9 cellular contexts compared by ENCODE assay signal in genomic region chr22:29308148-29308790, GRCh38. TPM values are rescaled to one million over a fixed set of nuclear protein-coding genes. Genes with fewer than 3 reads are reported as not detected.
A peak's percentile ranks its signal among the peaks of the same experiment; 100 is the strongest.
DNase-seq lines count a peak whose midpoint lies in the region; ATAC-seq and TF ChIP-seq lines count a peak whose summit lies in the region.
"Had no signal": no experiment of that assay in that cellular context is flagged by ENCODE, and none has a peak within 500 bp of the region (broad histone marks: within the 10 kb centered on the region; RNA-seq: fewer than 3 reads in every experiment).

No MANE protein-coding gene starts in this region.

- H4K20me1 ChIP-seq in GM23248 (ENCODE audit: insufficient read depth) = no peaks in the 10 kb centered on the region

- intact Hi-C loops in activated T-helper 1 cell treated with anti-CD3 and anti-CD28 coated beads, Interleukin-12 subunit alpha, Interleukin-12 subunit beta, Interleukin-2, Interleukin-4 antibody, amounts not matched to agents 30 ng/mL and 10 ng/mL and 1 ng/mL, durations not matched to agents 14 hours and 24 hours and 36 hours (cut with micrococcal nuclease) = loop anchor here (5.0 kb wide), 1 partner anchor 79 kb away; the partner anchor contains the start of gene AP1B1
- intact Hi-C loops in left ventricle myocardium superior (cut with micrococcal nuclease) = no loop called here
- intact Hi-C loops in spleen (cut with DNase I; ENCODE audit: low total_unique reads) = no loop called here

- H3K4me1 Mint-ChIP-seq in activated T-helper 1 cell treated with anti-CD3 and anti-CD28 coated beads, Interleukin-12 subunit alpha, Interleukin-12 subunit beta, Interleukin-2, Interleukin-4 antibody, amounts not matched to agents 30 ng/mL and 10 ng/mL and 1 ng/mL, durations not matched to agents 14 hours and 24 hours and 36 hours (ENCODE audit: low read depth) = no peaks in the 10 kb centered on the region

- in situ Hi-C loops in GM23248 (cut with MboI) = no loop called here

- H3K4me1 ChIP-seq in GM23248 (ENCODE audit: insufficient read depth) = peaks cover 21% of the 10 kb centered on the region
- peaks cover 26 to 89% (median 65%) of the 10 kb centered on the region in 6 donors for H3K4me1 ChIP-seq in spleen

- WGBS in GM23248 (ENCODE audit: low coverage in 1 of 2, low lambda C conversion rate in 2 of 2, missing lambda C conversion rate in 2 of 2), 2 experiments = 72 to 73% methylated on average over 44 to 45 of the region's 50 CpGs
- WGBS in spleen, 5 donors = 59 to 87% (median 80%) methylated on average over 4 to 50 of the region's 50 CpGs

- no peaks in the 10 kb centered on the region for H3K36me3 Mint-ChIP-seq in activated T-helper 1 cell treated with anti-CD3 and anti-CD28 coated beads, Interleukin-12 subunit alpha, Interleukin-12 subunit beta, Interleukin-2, Interleukin-4 antibody, amounts not matched to agents 30 ng/mL and 10 ng/mL and 1 ng/mL, durations not matched to agents 14 hours and 24 hours and 36 hours (ENCODE audit: low read depth)

- peak overlapping the region; percentile 30 for H3K4me3 Mint-ChIP-seq in activated T-helper 1 cell treated with anti-CD3 and anti-CD28 coated beads, Interleukin-12 subunit alpha, Interleukin-12 subunit beta, Interleukin-2, Interleukin-4 antibody, amounts not matched to agents 30 ng/mL and 10 ng/mL and 1 ng/mL, durations not matched to agents 14 hours and 24 hours and 36 hours

- H3K4me2 ChIP-seq in GM23248 (ENCODE audit: unreplicated experiment) = peak overlapping the region; percentile 96

- no peak for ATAC-seq in left ventricle myocardium superior
- no peak for ATAC-seq in HG02973 (IDR thresholded peaks at IDR 0.05; ENCODE audit: unreplicated experiment)
- ATAC-seq: left lobe of liver had no signal

- H3K9me3 Mint-ChIP-seq in activated T-helper 1 cell treated with anti-CD3 and anti-CD28 coated beads, Interleukin-12 subunit alpha, Interleukin-12 subunit beta, Interleukin-2, Interleukin-4 antibody, amounts not matched to agents 30 ng/mL and 10 ng/mL and 1 ng/mL, durations not matched to agents 14 hours and 24 hours and 36 hours = no peaks in the 10 kb centered on the region

- no peak overlapping the region for H2AFZ ChIP-seq in GM23248

- no peak overlapping the region for H3K27ac Mint-ChIP-seq in activated T-helper 1 cell treated with anti-CD3 and anti-CD28 coated beads, Interleukin-12 subunit alpha, Interleukin-12 subunit beta, Interleukin-2, Interleukin-4 antibody, amounts not matched to agents 30 ng/mL and 10 ng/mL and 1 ng/mL, durations not matched to agents 14 hours and 24 hours and 36 hours

- peaks cover 24% of the 10 kb centered on the region for H3K79me2 ChIP-seq in GM23248 (ENCODE audit: insufficient read depth)

- peaks cover under 1% of the 10 kb centered on the region; the same call in 1 of the 2 replicates for H3K27me3 ChIP-seq in GM23248 (replicated peaks; ENCODE audit: insufficient read depth)
- H3K27me3 ChIP-seq in spleen (replicated peaks in 1 of 7) = peaks cover 0 to 67% (median 26%) of the 10 kb centered on the region in 7 donors

- H3K27ac ChIP-seq in GM23248 (peak overlapping the region; percentile 53; the same call in 1 of the 2 replicates), spleen (peak overlapping the region in 6 of 8 donors; percentile 5 to 89 (median 82))

- H3K9me3 ChIP-seq in GM23248 (ENCODE audit: low read depth) = no peaks in the 10 kb centered on the region
- H3K9me3 ChIP-seq in spleen = no peaks in the 10 kb centered on the region

- no peak for DNase-seq in GM23248
- no peak for DNase-seq in activated T-helper 1 cell treated with anti-CD3 and anti-CD28 coated beads, Interleukin-12 subunit alpha, Interleukin-12 subunit beta, Interleukin-2, Interleukin-4 antibody, amounts not matched to agents 30 ng/mL and 10 ng/mL and 1 ng/mL, durations not matched to agents 14 hours and 24 hours and 36 hours (ENCODE audit: low spot score)
- DNase-seq in left ventricle myocardium superior = peak; percentile 63
- DNase-seq in spleen = no peak
- no peak for DNase-seq in stimulated activated naive CD4-positive, alpha-beta T cell (lab: John Stamatoyannopoulos, UW)
- no peak for DNase-seq in NCI-H82 treated with DMSO at 0.1 percent for 48 hours (lab: John Stamatoyannopoulos, UW; ENCODE audit: unreplicated experiment)
- DNase-seq in NCI-H446 (lab: John Stamatoyannopoulos, UW) = no peak

- TF ChIP-seq CTCF in spleen (IDR thresholded peaks at IDR 0.05 in 8 of 11, conservative IDR thresholded peaks at IDR 0.05 in 3 of 11) = no peak

- H3K27me3 Mint-ChIP-seq in activated T-helper 1 cell treated with anti-CD3 and anti-CD28 coated beads, Interleukin-12 subunit alpha, Interleukin-12 subunit beta, Interleukin-2, Interleukin-4 antibody, amounts not matched to agents 30 ng/mL and 10 ng/mL and 1 ng/mL, durations not matched to agents 14 hours and 24 hours and 36 hours (ENCODE audit: insufficient read depth) = peaks cover 17% of the 10 kb centered on the region

- no peaks in the 10 kb centered on the region for H3K36me3 ChIP-seq in GM23248 (ENCODE audit: low read depth)
- peaks cover 0 to 10% (median 0%) of the 10 kb centered on the region in 6 donors for H3K36me3 ChIP-seq in spleen

- H3F3A ChIP-seq in GM23248 (ENCODE audit: insufficient read depth) = no peaks in the 10 kb centered on the region

- H3K9me2 ChIP-seq in GM23248 (ENCODE audit: insufficient read depth) = no peaks in the 10 kb centered on the region

- peak overlapping the region; percentile 87 for H3K4me3 ChIP-seq in GM23248
- peak overlapping the region in 6 of 8 donors; percentile 6 to 89 (median 72) for H3K4me3 ChIP-seq in spleen

- TF ChIP-seq POLR2A in spleen (IDR thresholded peaks at IDR 0.05) = no peak

- H3K9ac ChIP-seq in GM23248 = peak overlapping the region; percentile 84; the same call in 1 of the 2 replicates

RNA-seq across cellular contexts. Expression of gene GAS2L1, which starts 1.8 kb away (rescaled TPM):
- 23.7 and 26.3 TPM in 2 replicates for total RNA-seq in GM23248 (2014; rRNA removed; shearing (Covaris generic))
- polyA plus RNA-seq in GM23248 (2016; fragmentation: Nextera tagmentation; extraction: Ambion mirVana) (21.2 and 22.7 TPM in 2 replicates), spleen (10 to 100 TPM in 1 of 3 donors, 1 to 10 TPM in 2; 7.0 to 21.7 (median 8.5) TPM)
- 2.6 and 3.2 TPM in 2 replicates for total RNA-seq in activated T-helper 1 cell treated with anti-CD3 and anti-CD28 coated beads, Interleukin-12 subunit alpha, Interleukin-12 subunit beta, Interleukin-2, Interleukin-4 antibody, amounts not matched to agents 30 ng/mL and 10 ng/mL and 1 ng/mL, durations not matched to agents 14 hours and 24 hours and 36 hours
- total RNA-seq in left ventricle myocardium superior (23.2 TPM), spleen (10 to 100 TPM; 13.8 to 41.5 (median 35.4) TPM)

RNA-seq across cellular contexts. Expression of gene RASL10A, which starts 7.2 kb away (rescaled TPM):
- not detected in 2 replicates for total RNA-seq in GM23248 (2014; rRNA removed; shearing (Covaris generic))
- polyA plus RNA-seq in GM23248 (2016; fragmentation: Nextera tagmentation; extraction: Ambion mirVana) (0.13 and 0.20 TPM in 2 replicates), spleen (1 to 10 TPM; 1.8 to 6.1 (median 2.9) TPM)
- total RNA-seq in activated T-helper 1 cell treated with anti-CD3 and anti-CD28 coated beads, Interleukin-12 subunit alpha, Interleukin-12 subunit beta, Interleukin-2, Interleukin-4 antibody, amounts not matched to agents 30 ng/mL and 10 ng/mL and 1 ng/mL, durations not matched to agents 14 hours and 24 hours and 36 hours = 0.15 and 0.65 TPM in 2 replicates
- total RNA-seq in left ventricle myocardium superior (1.2 TPM), spleen (1 to 10 TPM in 5 of 7 donors, under 1 TPM in 2; 0.54 to 4.6 (median 2.0) TPM)

RNA-seq across cellular contexts. Expression of gene EWSR1, which starts 40.2 kb away (rescaled TPM):
- total RNA-seq in GM23248 (2014; rRNA removed; shearing (Covaris generic)) = 154 and 190 TPM in 2 replicates
- polyA plus RNA-seq in GM23248 (2016; fragmentation: Nextera tagmentation; extraction: Ambion mirVana) (198 and 210 TPM in 2 replicates), spleen (100 to 1,000 TPM; 127 to 207 (median 204) TPM)
- total RNA-seq in activated T-helper 1 cell treated with anti-CD3 and anti-CD28 coated beads, Interleukin-12 subunit alpha, Interleukin-12 subunit beta, Interleukin-2, Interleukin-4 antibody, amounts not matched to agents 30 ng/mL and 10 ng/mL and 1 ng/mL, durations not matched to agents 14 hours and 24 hours and 36 hours = 454 and 463 TPM in 2 replicates
- total RNA-seq in left ventricle myocardium superior (121 TPM), spleen (100 to 1,000 TPM; 181 to 282 (median 266) TPM)

RNA-seq across cellular contexts. Expression of gene RHBDD3, which starts 40.5 kb away (rescaled TPM):
- 37.3 and 43.5 TPM in 2 replicates for total RNA-seq in GM23248 (2014; rRNA removed; shearing (Covaris generic))
- polyA plus RNA-seq in GM23248 (2016; fragmentation: Nextera tagmentation; extraction: Ambion mirVana) = 28.8 and 31.4 TPM in 2 replicates
- total RNA-seq in activated T-helper 1 cell treated with anti-CD3 and anti-CD28 coated beads, Interleukin-12 subunit alpha, Interleukin-12 subunit beta, Interleukin-2, Interleukin-4 antibody, amounts not matched to agents 30 ng/mL and 10 ng/mL and 1 ng/mL, durations not matched to agents 14 hours and 24 hours and 36 hours = 53.3 and 59.4 TPM in 2 replicates
- 16.6 TPM for total RNA-seq in left ventricle myocardium superior
- total RNA-seq in spleen = 10 to 100 TPM; 17.6 to 45.8 (median 24.7) TPM
- polyA plus RNA-seq in spleen = 10 to 100 TPM; 16.3 to 36.5 (median 23.9) TPM
